ENCODE assay signal across 8 cellular contexts in genomic region chr5:77249475-77249874, GRCh38. TPM values are rescaled to one million over a fixed set of nuclear protein-coding genes. Genes with fewer than 3 reads are reported as not detected.
"Had no signal": no experiment of that assay in that cellular context is flagged by ENCODE, and none has a peak within 500 bp of the region (broad histone marks: within the 10 kb centered on the region; RNA-seq: fewer than 3 reads in every experiment).

No MANE protein-coding gene starts in this region.

- DNase-seq: H9, HCEC 1CT, KBM-7 had no signal

- H3K4me1 Mint-ChIP-seq: GM23338, H9, IgD-negative memory B cell had no signal

- H3K27ac Mint-ChIP-seq: GM23338, H9, IgD-negative memory B cell had no signal

- H3K27ac ChIP-seq: HL-60, KMS-11 had no signal

- ATAC-seq: GM23338, HepG2 had no signal

- H3K36me3 Mint-ChIP-seq: IgD-negative memory B cell had no signal

- H2AFZ ChIP-seq: GM23338 had no signal

- H3K4me2 ChIP-seq: GM23338, KMS-11 had no signal

- H3K4me3 Mint-ChIP-seq: GM23338, H9, IgD-negative memory B cell had no signal

- H3K4me3 ChIP-seq: GM23338 had no signal

- H3K9ac ChIP-seq: KMS-11 had no signal

- H3K9me3 Mint-ChIP-seq: GM23338, H9, IgD-negative memory B cell had no signal

RNA-seq across cellular contexts. Expression of gene PDE8B, which starts 39.0 kb away (rescaled TPM):
- total RNA-seq: HepG2 had no signal
- polyA plus RNA-seq: IgD-negative memory B cell had no signal
